1 cellular context compared by ENCODE assay signal in the genomic region with DNA sequence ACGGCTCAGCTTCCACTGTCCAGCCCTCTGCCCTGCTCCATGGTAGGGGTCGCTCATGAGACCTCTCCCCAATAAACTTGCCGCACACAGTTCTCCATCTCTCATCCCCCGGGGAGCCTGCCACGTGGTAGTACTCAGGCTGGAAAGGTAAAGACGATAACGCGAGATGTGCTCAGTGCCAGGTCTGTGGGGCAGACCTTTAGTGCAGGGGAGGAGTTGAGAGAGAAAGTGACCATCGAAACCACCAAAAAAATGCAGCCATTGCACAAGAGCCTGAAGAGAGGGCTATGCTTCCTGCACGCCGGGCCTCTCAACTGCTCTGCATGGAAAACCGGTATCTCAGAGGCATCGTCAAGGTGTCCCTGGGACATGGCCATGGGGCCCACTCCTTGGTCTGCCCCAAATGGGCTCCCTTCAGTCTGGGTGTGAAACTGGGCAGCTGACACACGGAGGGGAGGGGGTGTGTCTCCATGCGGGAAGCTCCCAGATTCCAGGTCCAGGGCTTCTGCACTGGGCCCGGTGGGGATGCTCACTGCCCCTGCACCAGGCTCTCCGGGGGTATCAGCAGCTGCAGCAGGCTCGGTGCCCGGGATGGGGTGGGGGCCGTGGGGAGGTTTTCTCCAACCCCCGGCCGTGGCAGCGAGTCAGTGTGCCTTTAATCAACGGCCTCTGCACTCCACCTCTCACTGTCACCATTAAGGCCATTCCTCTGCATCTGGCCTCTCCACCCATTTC.
TF ChIP-seq lines count a peak whose summit lies in the region.

No MANE protein-coding gene starts in this region.

TF ChIP-seq in HepG2, 621 proteins besides CTCF, POLR2A, EP300 and RAD21 (continued from another document):
- TF ChIP-seq, protein P1, sequence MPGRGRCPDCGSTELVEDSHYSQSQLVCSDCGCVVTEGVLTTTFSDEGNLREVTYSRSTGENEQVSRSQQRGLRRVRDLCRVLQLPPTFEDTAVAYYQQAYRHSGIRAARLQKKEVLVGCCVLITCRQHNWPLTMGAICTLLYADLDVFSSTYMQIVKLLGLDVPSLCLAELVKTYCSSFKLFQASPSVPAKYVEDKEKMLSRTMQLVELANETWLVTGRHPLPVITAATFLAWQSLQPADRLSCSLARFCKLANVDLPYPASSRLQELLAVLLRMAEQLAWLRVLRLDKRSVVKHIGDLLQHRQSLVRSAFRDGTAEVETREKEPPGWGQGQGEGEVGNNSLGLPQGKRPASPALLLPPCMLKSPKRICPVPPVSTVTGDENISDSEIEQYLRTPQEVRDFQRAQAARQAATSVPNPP (CRISPR knock-in tag; IDR thresholded peaks at IDR 0.05), result no peak
- no peak for TF ChIP-seq PRMT3 (CRISPR knock-in tag; IDR thresholded peaks at IDR 0.05; ENCODE audit: borderline replicate concordance, low read depth)
- TF ChIP-seq, protein P2, sequence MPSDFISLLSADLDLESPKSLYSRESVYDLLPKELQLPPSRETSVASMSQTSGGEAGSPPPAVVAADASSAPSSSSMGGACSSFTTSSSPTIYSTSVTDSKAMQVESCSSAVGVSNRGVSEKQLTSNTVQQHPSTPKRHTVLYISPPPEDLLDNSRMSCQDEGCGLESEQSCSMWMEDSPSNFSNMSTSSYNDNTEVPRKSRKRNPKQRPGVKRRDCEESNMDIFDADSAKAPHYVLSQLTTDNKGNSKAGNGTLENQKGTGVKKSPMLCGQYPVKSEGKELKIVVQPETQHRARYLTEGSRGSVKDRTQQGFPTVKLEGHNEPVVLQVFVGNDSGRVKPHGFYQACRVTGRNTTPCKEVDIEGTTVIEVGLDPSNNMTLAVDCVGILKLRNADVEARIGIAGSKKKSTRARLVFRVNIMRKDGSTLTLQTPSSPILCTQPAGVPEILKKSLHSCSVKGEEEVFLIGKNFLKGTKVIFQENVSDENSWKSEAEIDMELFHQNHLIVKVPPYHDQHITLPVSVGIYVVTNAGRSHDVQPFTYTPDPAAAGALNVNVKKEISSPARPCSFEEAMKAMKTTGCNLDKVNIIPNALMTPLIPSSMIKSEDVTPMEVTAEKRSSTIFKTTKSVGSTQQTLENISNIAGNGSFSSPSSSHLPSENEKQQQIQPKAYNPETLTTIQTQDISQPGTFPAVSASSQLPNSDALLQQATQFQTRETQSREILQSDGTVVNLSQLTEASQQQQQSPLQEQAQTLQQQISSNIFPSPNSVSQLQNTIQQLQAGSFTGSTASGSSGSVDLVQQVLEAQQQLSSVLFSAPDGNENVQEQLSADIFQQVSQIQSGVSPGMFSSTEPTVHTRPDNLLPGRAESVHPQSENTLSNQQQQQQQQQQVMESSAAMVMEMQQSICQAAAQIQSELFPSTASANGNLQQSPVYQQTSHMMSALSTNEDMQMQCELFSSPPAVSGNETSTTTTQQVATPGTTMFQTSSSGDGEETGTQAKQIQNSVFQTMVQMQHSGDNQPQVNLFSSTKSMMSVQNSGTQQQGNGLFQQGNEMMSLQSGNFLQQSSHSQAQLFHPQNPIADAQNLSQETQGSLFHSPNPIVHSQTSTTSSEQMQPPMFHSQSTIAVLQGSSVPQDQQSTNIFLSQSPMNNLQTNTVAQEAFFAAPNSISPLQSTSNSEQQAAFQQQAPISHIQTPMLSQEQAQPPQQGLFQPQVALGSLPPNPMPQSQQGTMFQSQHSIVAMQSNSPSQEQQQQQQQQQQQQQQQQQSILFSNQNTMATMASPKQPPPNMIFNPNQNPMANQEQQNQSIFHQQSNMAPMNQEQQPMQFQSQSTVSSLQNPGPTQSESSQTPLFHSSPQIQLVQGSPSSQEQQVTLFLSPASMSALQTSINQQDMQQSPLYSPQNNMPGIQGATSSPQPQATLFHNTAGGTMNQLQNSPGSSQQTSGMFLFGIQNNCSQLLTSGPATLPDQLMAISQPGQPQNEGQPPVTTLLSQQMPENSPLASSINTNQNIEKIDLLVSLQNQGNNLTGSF (CRISPR knock-in tag; IDR thresholded peaks at IDR 0.05), result no peak
- TF ChIP-seq, protein P3, sequence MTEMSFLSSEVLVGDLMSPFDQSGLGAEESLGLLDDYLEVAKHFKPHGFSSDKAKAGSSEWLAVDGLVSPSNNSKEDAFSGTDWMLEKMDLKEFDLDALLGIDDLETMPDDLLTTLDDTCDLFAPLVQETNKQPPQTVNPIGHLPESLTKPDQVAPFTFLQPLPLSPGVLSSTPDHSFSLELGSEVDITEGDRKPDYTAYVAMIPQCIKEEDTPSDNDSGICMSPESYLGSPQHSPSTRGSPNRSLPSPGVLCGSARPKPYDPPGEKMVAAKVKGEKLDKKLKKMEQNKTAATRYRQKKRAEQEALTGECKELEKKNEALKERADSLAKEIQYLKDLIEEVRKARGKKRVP (CRISPR knock-in tag; IDR thresholded peaks at IDR 0.05), result no peak
- no peak for TF ChIP-seq ZFP41 (CRISPR knock-in tag; IDR thresholded peaks at IDR 0.05; ENCODE audit: borderline replicate concordance)
- TF ChIP-seq CEBPG (CRISPR knock-in tag; IDR thresholded peaks at IDR 0.05), result peak; percentile 52
- TF ChIP-seq RBAK (CRISPR knock-in tag; IDR thresholded peaks at IDR 0.05), result no peak
- no peak for TF ChIP-seq ATAD3A (CRISPR knock-in tag; IDR thresholded peaks at IDR 0.05)
- TF ChIP-seq ZSCAN22 (CRISPR knock-in tag; IDR thresholded peaks at IDR 0.05), result no peak
- TF ChIP-seq IKZF1 (IDR thresholded peaks at IDR 0.05), result no peak
- no peak for TF ChIP-seq ZNF24 (IDR thresholded peaks at IDR 0.05)
- no peak for TF ChIP-seq ZFP82 (CRISPR knock-in tag; IDR thresholded peaks at IDR 0.05; ENCODE audit: borderline replicate concordance)
- TF ChIP-seq, protein P4, sequence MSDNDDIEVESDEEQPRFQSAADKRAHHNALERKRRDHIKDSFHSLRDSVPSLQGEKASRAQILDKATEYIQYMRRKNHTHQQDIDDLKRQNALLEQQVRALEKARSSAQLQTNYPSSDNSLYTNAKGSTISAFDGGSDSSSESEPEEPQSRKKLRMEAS (IDR thresholded peaks at IDR 0.05), result 0 out of 2 replicates have a peak, but pooled peaks have one; percentile 8
- TF ChIP-seq SALL2 (CRISPR knock-in tag; IDR thresholded peaks at IDR 0.05), result no peak
- no peak for TF ChIP-seq ZNF207 (IDR thresholded peaks at IDR 0.05; ENCODE audit: borderline replicate concordance)
- TF ChIP-seq NFKBIZ (CRISPR knock-in tag; IDR thresholded peaks at IDR 0.05), result no peak
- TF ChIP-seq ZNF782 (CRISPR knock-in tag; IDR thresholded peaks at IDR 0.05; ENCODE audit: borderline replicate concordance), result no peak
- TF ChIP-seq MLLT10 (CRISPR knock-in tag; IDR thresholded peaks at IDR 0.05), result no peak
- peak; percentile 40 for TF ChIP-seq TEAD3 (CRISPR knock-in tag; optimal IDR thresholded peaks at IDR 0.05; ENCODE audit: borderline replicate concordance)
- no peak for TF ChIP-seq ZNF567 (CRISPR knock-in tag; IDR thresholded peaks at IDR 0.05; ENCODE audit: borderline replicate concordance)
- peak; percentile 80; the same call in 1 of the 2 replicates for TF ChIP-seq CEBPB (IDR thresholded peaks at IDR 0.05; ENCODE audit: borderline replicate concordance, low read depth, low read length)
- TF ChIP-seq TOE1 (CRISPR knock-in tag; IDR thresholded peaks at IDR 0.05), result no peak
